Comparison of ENCODE assay signal across 8 cellular contexts in the genomic region with DNA sequence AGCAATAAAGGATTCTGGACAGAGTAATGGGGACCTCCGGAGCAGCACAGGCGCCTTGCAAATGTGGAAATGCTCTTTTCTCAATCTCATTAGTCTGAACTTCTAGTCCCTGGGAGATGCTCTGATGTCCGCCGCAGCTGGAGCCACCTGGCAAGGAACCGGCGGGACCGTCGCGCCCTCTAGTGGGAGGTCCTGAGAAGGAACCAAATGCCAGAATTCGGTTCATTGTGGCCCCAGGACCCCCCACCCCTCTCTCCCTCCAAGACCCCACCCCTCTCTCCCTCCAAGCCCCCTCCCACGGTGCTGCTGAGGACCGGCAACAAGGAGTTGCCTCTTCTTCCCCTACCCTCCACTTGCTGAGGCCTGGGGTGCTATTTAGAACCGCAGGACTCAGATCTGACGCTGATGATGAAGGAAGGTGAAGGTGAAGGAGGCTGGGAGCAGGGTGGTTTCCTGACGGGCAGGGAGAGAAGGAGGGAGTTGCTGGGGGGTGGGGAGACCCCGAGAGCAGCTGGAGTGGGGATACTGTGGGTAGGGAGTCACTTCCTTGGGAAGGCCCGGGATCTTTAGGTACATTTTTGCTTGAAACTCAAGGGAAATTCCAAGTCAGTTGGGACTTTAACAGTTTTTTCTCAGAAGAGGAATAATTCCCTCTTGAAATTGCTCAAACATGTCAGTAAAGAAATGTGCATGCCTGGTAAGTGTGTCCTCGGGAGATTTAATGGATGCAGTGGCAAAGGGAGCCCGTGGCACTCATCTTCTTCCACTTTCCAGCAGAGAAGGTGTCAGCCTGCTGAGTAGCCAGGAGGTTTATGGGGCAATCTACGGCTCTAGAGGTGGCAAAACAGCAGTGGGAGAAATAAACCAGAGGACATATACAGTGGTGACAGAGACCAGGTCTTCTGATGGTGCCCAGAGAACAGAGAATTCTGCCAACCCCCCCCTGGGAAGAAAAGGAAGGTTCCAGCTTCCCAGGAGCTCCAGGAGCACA. TPM values are rescaled to one million over a fixed set of nuclear protein-coding genes. Genes with fewer than 3 reads are reported as not detected.
A peak's percentile ranks its signal among the peaks of the same experiment; 100 is the strongest.
DNase-seq lines count a peak whose midpoint lies in the region; ATAC-seq, FAIRE-seq and TF ChIP-seq lines count a peak whose summit lies in the region.
"Had no signal": no experiment of that assay in that cellular context is flagged by ENCODE, and none has a peak within 500 bp of the region (broad histone marks: within the 10 kb centered on the region; RNA-seq: fewer than 3 reads in every experiment).

No MANE protein-coding gene starts in this region.

- CTCF ChIA-PET in WTC11 (lab: Charles Lee): interaction anchor here (0.6 to 13.2 kb wide), 25 partner anchors 8 to 803 kb away, joined by 3 to 435 read pairs (median 5); partner anchors contain the start of genes ATG101, NR4A1 and SMIM41

- H3K27ac Mint-ChIP-seq in WTC11: no peak overlapping the region

- H3K27me3 Mint-ChIP-seq in WTC11 (ENCODE audit: low read depth): peaks cover 6% of the 10 kb centered on the region; the same call in 1 of the 2 replicates

- peaks cover 84% of the 10 kb centered on the region for H3K4me1 Mint-ChIP-seq in WTC11

- DNase-seq in GM12891 (ENCODE audit: insufficient read length, low spot score) (no peak), NCI-H2029 treated with DMSO at 0.1 percent for 48 hours (lab: John Stamatoyannopoulos, UW) (peak; percentile 22), WTC11 (ENCODE audit: low spot score) (peak; percentile 84), kidney tubule cell (ENCODE audit: low spot score) (peak; percentile 61)
- peak; percentile 34 for DNase-seq in central memory CD4-positive, alpha-beta T cell
- DNase-seq in stimulated activated CD4-positive, alpha-beta T cell treated with anti-CD3 and anti-CD28 coated beads, Interleukin-4, amount 100 ng/mL, for 24 hours: peak; percentile 70

- H3K36me3 Mint-ChIP-seq in WTC11: no peaks in the 10 kb centered on the region

- peak overlapping the region; percentile 50 for H3K4me3 Mint-ChIP-seq in WTC11

- POLR2A ChIA-PET in WTC11 (lab: Charles Lee): interaction anchor here (1.8 kb wide), 1 partner anchor 97 kb away, joined by 4 read pairs; no protein-coding TSS in a partner anchor

- TF ChIP-seq POLR2A in GM12891 (IDR thresholded peaks at IDR 0.05; ENCODE audit: low read depth, low read length): no peak

- FAIRE-seq in GM12891 (lab: Jason Lieb, UNC): peak; percentile 72
- FAIRE-seq: endometrium had no signal

- ATAC-seq in WTC11 (peak; percentile 4; the same call in 1 of the 2 replicates), HG03469 (IDR thresholded peaks at IDR 0.05; ENCODE audit: unreplicated experiment) (no peak)

- no peaks in the 10 kb centered on the region for H3K9me3 Mint-ChIP-seq in WTC11

- peak; percentile 63 for TF ChIP-seq CTCF in WTC11 (IDR thresholded peaks at IDR 0.05)

TF ChIP-seq in GM12891, 5 proteins besides CTCF, POLR2A, EP300 and RAD21:
- TF ChIP-seq POU2F2 (IDR thresholded peaks at IDR 0.05; ENCODE audit: low read depth, low read length) (no peak), POLR2AphosphoS5 (IDR thresholded peaks at IDR 0.05; ENCODE audit: low read depth, low read length) (no peak), PAX5 (IDR thresholded peaks at IDR 0.05; ENCODE audit: insufficient read depth, low read length, severe bottlenecking) (no peak), SPI1 (IDR thresholded peaks at IDR 0.05; ENCODE audit: low read depth, low read length) (no peak)

TF ChIP-seq in WTC11, 78 proteins besides CTCF, POLR2A, EP300 and RAD21:
- TF ChIP-seq GTF2I (CRISPR knock-in tag; conservative IDR thresholded peaks at IDR 0.05) (no peak), ELF4 (CRISPR knock-in tag; IDR thresholded peaks at IDR 0.05; ENCODE audit: low read depth) (no peak), ZNF219 (CRISPR knock-in tag; IDR thresholded peaks at IDR 0.05; ENCODE audit: borderline replicate concordance) (no peak), NR3C1 (CRISPR knock-in tag; conservative IDR thresholded peaks at IDR 0.05; ENCODE audit: low read depth) (no peak), PRRX2 (CRISPR knock-in tag; IDR thresholded peaks at IDR 0.05) (no peak), TP53 (CRISPR knock-in tag; IDR thresholded peaks at IDR 0.05) (no peak), CREB1 (CRISPR knock-in tag; IDR thresholded peaks at IDR 0.05) (no peak), CREM (CRISPR knock-in tag; IDR thresholded peaks at IDR 0.05) (no peak), NFYB (CRISPR knock-in tag; conservative IDR thresholded peaks at IDR 0.05; ENCODE audit: low read depth) (no peak), NFE2L1 (CRISPR knock-in tag; IDR thresholded peaks at IDR 0.05) (no peak)
- TF ChIP-seq, protein P1, sequence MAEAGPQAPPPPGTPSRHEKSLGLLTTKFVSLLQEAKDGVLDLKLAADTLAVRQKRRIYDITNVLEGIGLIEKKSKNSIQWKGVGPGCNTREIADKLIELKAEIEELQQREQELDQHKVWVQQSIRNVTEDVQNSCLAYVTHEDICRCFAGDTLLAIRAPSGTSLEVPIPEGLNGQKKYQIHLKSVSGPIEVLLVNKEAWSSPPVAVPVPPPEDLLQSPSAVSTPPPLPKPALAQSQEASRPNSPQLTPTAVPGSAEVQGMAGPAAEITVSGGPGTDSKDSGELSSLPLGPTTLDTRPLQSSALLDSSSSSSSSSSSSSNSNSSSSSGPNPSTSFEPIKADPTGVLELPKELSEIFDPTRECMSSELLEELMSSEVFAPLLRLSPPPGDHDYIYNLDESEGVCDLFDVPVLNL (CRISPR knock-in tag; IDR thresholded peaks at IDR 0.05; ENCODE audit: borderline replicate concordance, low read depth): no peak

RNA-seq across cellular contexts. Expression of gene SMIM41, which starts 42.6 kb away (rescaled TPM):
- not detected for polyA plus RNA-seq in GM12891 (2012; ENCODE audit: low read depth, missing spikeins)
- 0.14 to 0.21 TPM in 2 of 3 replicates, not detected in the other for total RNA-seq in WTC11 (2021)

RNA-seq across cellular contexts. Expression of gene ATG101, which starts 52.4 kb away (rescaled TPM):
- polyA plus RNA-seq in GM12891 (2012; ENCODE audit: low read depth, missing spikeins): 34.1 TPM
- 43.3 to 52.1 TPM (median 45.0 TPM) in 3 replicates for total RNA-seq in WTC11 (2021)
